ENCODE assay signal across 9 cellular contexts in genomic region chr16:11914210-11914758, GRCh38. TPM values are rescaled to one million over a fixed set of nuclear protein-coding genes. Genes with fewer than 3 reads are reported as not detected.
DNase-seq lines count a peak whose midpoint lies in the region; ATAC-seq, FAIRE-seq and TF ChIP-seq lines count a peak whose summit lies in the region.
"Had no signal": no experiment of that assay in that cellular context is flagged by ENCODE, and none has a peak within 500 bp of the region (broad histone marks: within the 10 kb centered on the region; RNA-seq: fewer than 3 reads in every experiment).

No MANE protein-coding gene starts in this region.

- H3K27ac ChIP-seq in RWPE2 (ENCODE audit: poor library complexity, severe bottlenecking) (peak overlapping the region; percentile 83), esophagus muscularis mucosa (replicated peaks in 1 of 4) (peak overlapping the region; percentile 95 to 99 (median 96)), prostate gland (peak overlapping the region; percentile 90 to 97)

- H3K36me3 ChIP-seq in RWPE2 (ENCODE audit: low read depth), result peaks cover 22% of the 10 kb centered on the region
- H3K36me3 ChIP-seq in esophagus muscularis mucosa, result no peaks in the 10 kb centered on the region
- no peaks in the 10 kb centered on the region for H3K36me3 ChIP-seq in prostate gland

- ATAC-seq in RWPE2 (ENCODE audit: low read depth) (no peak), HG03439 (IDR thresholded peaks at IDR 0.05; ENCODE audit: unreplicated experiment) (no peak), HG03342 (IDR thresholded peaks at IDR 0.05; ENCODE audit: unreplicated experiment) (no peak)

- intact Hi-C loops in esophagus muscularis mucosa (cut with DNase I), result loop anchor here (2.0 kb wide), 1 partner anchor 63 kb away; the partner anchor contains the start of gene RSL1D1
- intact Hi-C loops in prostate gland (cut with DNase I), result loop anchor here (10.0 kb wide), 2 partner anchors 969 to 1169 kb away; partner anchors contain the start of genes CLEC16A, DEXI and NUBP1

- DNase-seq in GM12864 (ENCODE audit: low read depth) (no peak), RWPE2 (ENCODE audit: low spot score) (no peak), esophagus muscularis mucosa (ENCODE audit: extremely low spot score) (no peak), prostate gland (ENCODE audit: low spot score) (no peak), iPS-NIHi7 (ENCODE audit: extremely low spot score) (no peak), RCC 7860 (ENCODE audit: low spot score) (no peak)

- H3K4me1 ChIP-seq in RWPE2 (ENCODE audit: insufficient read depth, poor library complexity, severe bottlenecking) (peaks cover 16% of the 10 kb centered on the region), esophagus muscularis mucosa (peaks cover 40 to 58% (median 57%) of the 10 kb centered on the region in 4 donors), prostate gland (replicated peaks) (peaks cover 2% of the 10 kb centered on the region)

- WGBS in esophagus muscularis mucosa, result 9% methylated on average over 12 of the region's 12 CpGs
- WGBS in prostate gland, result 6% methylated on average over 12 of the region's 12 CpGs

- H3K4me3 ChIP-seq in GM12864 (ENCODE audit: low read depth, low read length), result peak overlapping the region; percentile 63
- H3K4me3 ChIP-seq in RWPE2 (ENCODE audit: severe bottlenecking), result peak overlapping the region; percentile 97
- H3K4me3 ChIP-seq in esophagus muscularis mucosa, result peak overlapping the region; percentile 96 to 98 (median 97)
- peak overlapping the region; percentile 90 to 94 for H3K4me3 ChIP-seq in prostate gland

- no peak for FAIRE-seq in RCC 7860 (lab: Jason Lieb, UNC)

- H3K9me3 ChIP-seq in RWPE2 (ENCODE audit: severe bottlenecking) (no peaks in the 10 kb centered on the region), esophagus muscularis mucosa (no peaks in the 10 kb centered on the region), prostate gland (no peaks in the 10 kb centered on the region)

- no peaks in the 10 kb centered on the region for H3K27me3 ChIP-seq in RWPE2 (ENCODE audit: insufficient read depth, poor library complexity, severe bottlenecking)
- no peaks in the 10 kb centered on the region for H3K27me3 ChIP-seq in esophagus muscularis mucosa
- no peaks in the 10 kb centered on the region for H3K27me3 ChIP-seq in prostate gland (replicated peaks; ENCODE audit: insufficient read depth)

- TF ChIP-seq CTCF in GM12864 (IDR thresholded peaks at IDR 0.05; ENCODE audit: low read depth, low read length, missing control alignments), result no peak
- no peak for TF ChIP-seq CTCF in RWPE2 (IDR thresholded peaks at IDR 0.05; ENCODE audit: poor library complexity, severe bottlenecking)
- TF ChIP-seq CTCF in esophagus muscularis mucosa (IDR thresholded peaks at IDR 0.05), result no peak
- no peak for TF ChIP-seq CTCF in prostate gland (IDR thresholded peaks at IDR 0.05)

- no peak for TF ChIP-seq EP300 in esophagus muscularis mucosa (IDR thresholded peaks at IDR 0.05)

- TF ChIP-seq POLR2A in esophagus muscularis mucosa (IDR thresholded peaks at IDR 0.05; ENCODE audit: low read depth) (no peak), prostate gland (IDR thresholded peaks at IDR 0.05) (no peak)

RNA-seq across cellular contexts. Expression of gene GSPT1, which starts 1.5 kb away (rescaled TPM):
- total RNA-seq in esophagus muscularis mucosa (10 to 100 TPM; 55.2 to 71.7 (median 66.5) TPM), prostate gland (10 to 100 TPM; 70.2 to 88.7 TPM)

RNA-seq across cellular contexts. Expression of gene NPIPB2, which starts 27.6 kb away (rescaled TPM):
- total RNA-seq in esophagus muscularis mucosa (10 to 100 TPM in 2 of 4 donors, 1 to 10 TPM in 1, under 1 TPM in 1; 0.66 to 12.3 (median 8.7) TPM), prostate gland (10 to 100 TPM in 1 of 2 donors, under 1 TPM in 1; 0.64 to 11.2 TPM)

RNA-seq across cellular contexts. Expression of gene TNFRSF17, which starts 50.7 kb away (rescaled TPM):
- total RNA-seq in esophagus muscularis mucosa, result not detected
- total RNA-seq in prostate gland, result 1 to 10 TPM in 1 of 2 donors, not detected in 1; 1.0 TPM
- total RNA-seq: glomerular endothelial cell had no signal
